In the genomic region with DNA sequence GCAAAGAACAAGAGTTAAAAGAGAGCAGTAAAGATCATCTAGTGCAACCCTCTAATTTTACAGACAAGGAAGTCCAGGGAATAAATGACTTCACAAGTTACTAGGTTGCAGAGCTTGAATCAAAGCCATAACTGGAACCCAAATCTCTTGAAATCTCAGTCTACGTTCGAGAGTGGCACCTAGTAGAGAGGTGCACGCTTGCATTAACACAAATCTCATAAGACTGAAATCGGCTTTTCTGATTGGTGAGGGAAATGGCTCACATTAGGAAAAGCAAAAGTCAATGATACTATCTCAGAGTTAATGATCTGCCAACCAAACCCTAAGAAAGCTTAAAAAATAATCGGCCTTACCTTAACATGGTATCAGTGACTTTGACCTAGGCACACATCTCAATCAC, we compare ENCODE assay signal across 1 cellular context.
TF ChIP-seq lines count a peak whose summit lies in the region.

No MANE protein-coding gene starts in this region.

TF ChIP-seq in GM23338, 12 proteins besides CTCF, POLR2A, EP300 and RAD21 (continued from another document):
- TF ChIP-seq, protein P1, sequence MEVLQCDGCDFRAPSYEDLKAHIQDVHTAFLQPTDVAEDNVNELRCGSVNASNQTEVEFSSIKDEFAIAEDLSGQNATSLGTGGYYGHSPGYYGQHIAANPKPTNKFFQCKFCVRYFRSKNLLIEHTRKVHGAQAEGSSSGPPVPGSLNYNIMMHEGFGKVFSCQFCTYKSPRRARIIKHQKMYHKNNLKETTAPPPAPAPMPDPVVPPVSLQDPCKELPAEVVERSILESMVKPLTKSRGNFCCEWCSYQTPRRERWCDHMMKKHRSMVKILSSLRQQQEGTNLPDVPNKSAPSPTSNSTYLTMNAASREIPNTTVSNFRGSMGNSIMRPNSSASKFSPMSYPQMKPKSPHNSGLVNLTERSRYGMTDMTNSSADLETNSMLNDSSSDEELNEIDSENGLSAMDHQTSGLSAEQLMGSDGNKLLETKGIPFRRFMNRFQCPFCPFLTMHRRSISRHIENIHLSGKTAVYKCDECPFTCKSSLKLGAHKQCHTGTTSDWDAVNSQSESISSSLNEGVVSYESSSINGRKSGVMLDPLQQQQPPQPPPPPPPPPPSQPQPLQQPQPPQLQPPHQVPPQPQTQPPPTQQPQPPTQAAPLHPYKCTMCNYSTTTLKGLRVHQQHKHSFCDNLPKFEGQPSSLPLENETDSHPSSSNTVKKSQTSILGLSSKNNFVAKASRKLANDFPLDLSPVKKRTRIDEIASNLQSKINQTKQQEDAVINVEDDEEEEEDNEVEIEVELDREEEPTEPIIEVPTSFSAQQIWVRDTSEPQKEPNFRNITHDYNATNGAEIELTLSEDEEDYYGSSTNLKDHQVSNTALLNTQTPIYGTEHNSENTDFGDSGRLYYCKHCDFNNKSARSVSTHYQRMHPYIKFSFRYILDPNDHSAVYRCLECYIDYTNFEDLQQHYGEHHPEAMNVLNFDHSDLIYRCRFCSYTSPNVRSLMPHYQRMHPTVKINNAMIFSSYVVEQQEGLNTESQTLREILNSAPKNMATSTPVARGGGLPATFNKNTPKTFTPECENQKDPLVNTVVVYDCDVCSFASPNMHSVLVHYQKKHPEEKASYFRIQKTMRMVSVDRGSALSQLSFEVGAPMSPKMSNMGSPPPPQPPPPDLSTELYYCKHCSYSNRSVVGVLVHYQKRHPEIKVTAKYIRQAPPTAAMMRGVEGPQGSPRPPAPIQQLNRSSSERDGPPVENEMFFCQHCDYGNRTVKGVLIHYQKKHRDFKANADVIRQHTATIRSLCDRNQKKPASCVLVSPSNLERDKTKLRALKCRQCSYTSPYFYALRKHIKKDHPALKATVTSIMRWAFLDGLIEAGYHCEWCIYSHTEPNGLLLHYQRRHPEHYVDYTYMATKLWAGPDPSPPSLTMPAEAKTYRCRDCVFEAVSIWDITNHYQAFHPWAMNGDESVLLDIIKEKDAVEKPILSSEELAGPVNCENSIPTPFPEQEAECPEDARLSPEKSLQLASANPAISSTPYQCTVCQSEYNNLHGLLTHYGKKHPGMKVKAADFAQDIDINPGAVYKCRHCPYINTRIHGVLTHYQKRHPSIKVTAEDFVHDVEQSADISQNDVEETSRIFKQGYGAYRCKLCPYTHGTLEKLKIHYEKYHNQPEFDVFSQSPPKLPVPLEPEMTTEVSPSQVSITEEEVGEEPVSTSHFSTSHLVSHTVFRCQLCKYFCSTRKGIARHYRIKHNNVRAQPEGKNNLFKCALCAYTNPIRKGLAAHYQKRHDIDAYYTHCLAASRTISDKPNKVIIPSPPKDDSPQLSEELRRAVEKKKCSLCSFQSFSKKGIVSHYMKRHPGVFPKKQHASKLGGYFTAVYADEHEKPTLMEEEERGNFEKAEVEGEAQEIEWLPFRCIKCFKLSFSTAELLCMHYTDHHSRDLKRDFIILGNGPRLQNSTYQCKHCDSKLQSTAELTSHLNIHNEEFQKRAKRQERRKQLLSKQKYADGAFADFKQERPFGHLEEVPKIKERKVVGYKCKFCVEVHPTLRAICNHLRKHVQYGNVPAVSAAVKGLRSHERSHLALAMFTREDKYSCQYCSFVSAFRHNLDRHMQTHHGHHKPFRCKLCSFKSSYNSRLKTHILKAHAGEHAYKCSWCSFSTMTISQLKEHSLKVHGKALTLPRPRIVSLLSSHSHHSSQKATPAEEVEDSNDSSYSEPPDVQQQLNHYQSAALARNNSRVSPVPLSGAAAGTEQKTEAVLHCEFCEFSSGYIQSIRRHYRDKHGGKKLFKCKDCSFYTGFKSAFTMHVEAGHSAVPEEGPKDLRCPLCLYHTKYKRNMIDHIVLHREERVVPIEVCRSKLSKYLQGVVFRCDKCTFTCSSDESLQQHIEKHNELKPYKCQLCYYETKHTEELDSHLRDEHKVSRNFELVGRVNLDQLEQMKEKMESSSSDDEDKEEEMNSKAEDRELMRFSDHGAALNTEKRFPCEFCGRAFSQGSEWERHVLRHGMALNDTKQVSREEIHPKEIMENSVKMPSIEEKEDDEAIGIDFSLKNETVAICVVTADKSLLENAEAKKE (CRISPR knock-in tag; IDR thresholded peaks at IDR 0.05): no peak
